Comparison of ENCODE assay signal across 18 cellular contexts in the genomic region with DNA sequence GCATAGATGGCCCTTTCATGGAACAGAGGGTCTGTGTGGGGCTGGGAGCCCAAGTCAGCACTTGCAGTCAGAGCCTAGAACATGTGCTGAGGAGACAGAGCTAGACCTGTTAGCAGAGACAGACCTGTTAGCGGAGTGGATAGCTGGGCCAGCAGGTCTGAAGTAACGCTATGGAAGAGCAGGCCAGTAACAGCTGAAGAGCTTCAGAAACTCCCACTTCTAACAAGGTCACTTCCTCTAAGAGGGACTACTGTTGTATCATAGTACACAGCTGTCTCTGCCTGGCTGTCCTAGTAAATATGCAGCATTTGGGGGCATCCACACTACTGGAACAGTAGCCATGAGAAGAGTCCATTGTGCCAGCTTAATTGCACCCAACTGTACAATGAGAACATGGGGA. TPM values are rescaled to one million over a fixed set of nuclear protein-coding genes. Genes with fewer than 3 reads are reported as not detected.
DNase-seq lines count a peak whose midpoint lies in the region; ATAC-seq and TF ChIP-seq lines count a peak whose summit lies in the region.
"Had no signal": no experiment of that assay in that cellular context is flagged by ENCODE, and none has a peak within 500 bp of the region (broad histone marks: within the 10 kb centered on the region; RNA-seq: fewer than 3 reads in every experiment).

No MANE protein-coding gene starts in this region.

- no peak for TF ChIP-seq EP300 in esophagus muscularis mucosa (IDR thresholded peaks at IDR 0.05)

- 88% methylated on average over 2 of the region's 2 CpGs for WGBS in esophagus muscularis mucosa

- DNase-seq in NOMO-1 treated with DMSO at 0.1 percent for 48 hours (lab: John Stamatoyannopoulos, UW; ENCODE audit: unreplicated experiment) (peak; percentile 17), NOMO-1 (lab: John Stamatoyannopoulos, UW; ENCODE audit: unreplicated experiment in 2 of 2) (no peak), MV-4-11 (lab: John Stamatoyannopoulos, UW) (peak; percentile 66), esophagus muscularis mucosa (ENCODE audit: extremely low spot score) (peak; percentile 64), NCI-H526 treated with DMSO at 0.1 percent for 48 hours (lab: John Stamatoyannopoulos, UW) (no peak)
- DNase-seq: Calu3; CD8-positive, alpha-beta T cell; DMS79 treated with DMSO at 0.1 percent for 48 hours; GF-D8; GM23248 had no signal

- H3K27ac ChIP-seq in esophagus muscularis mucosa (replicated peaks in 1 of 4), result no peak overlapping the region
- H3K27ac ChIP-seq: 22Rv1, A549, BLaER1, GM23248, HL-60 had no signal

- intact Hi-C loops in esophagus muscularis mucosa (cut with DNase I), result no loop called here

- TF ChIP-seq POLR2A in esophagus muscularis mucosa (IDR thresholded peaks at IDR 0.05; ENCODE audit: low read depth), result no peak

- no peaks in the 10 kb centered on the region for H3K4me1 ChIP-seq in esophagus muscularis mucosa
- H3K4me1 ChIP-seq: A549, BLaER1, HAP-1 had no signal

- H3K27me3 ChIP-seq in esophagus muscularis mucosa, result no peaks in the 10 kb centered on the region
- H3K27me3 ChIP-seq: BLaER1 had no signal

- no peaks in the 10 kb centered on the region for H3K9me3 ChIP-seq in esophagus muscularis mucosa
- H3K9me3 ChIP-seq: A549, BLaER1, HAP-1 had no signal

- TF ChIP-seq CTCF in esophagus muscularis mucosa (IDR thresholded peaks at IDR 0.05), result no peak

- peaks cover 0 to 24% (median 11%) of the 10 kb centered on the region in 4 donors for H3K36me3 ChIP-seq in esophagus muscularis mucosa
- H3K36me3 ChIP-seq: HAP-1 had no signal

- ATAC-seq in HG02678 (IDR thresholded peaks at IDR 0.05; ENCODE audit: unreplicated experiment) (no peak), GM21390 (IDR thresholded peaks at IDR 0.05; ENCODE audit: unreplicated experiment) (no peak)
- ATAC-seq: A549; CD8-positive, alpha-beta T cell had no signal

- no peak overlapping the region for H3K4me3 ChIP-seq in esophagus muscularis mucosa
- H3K4me3 ChIP-seq: A549, BLaER1, GM23248, HAP-1 had no signal

RNA-seq across cellular contexts. Expression of a gene that starts 41.2 kb away (rescaled TPM):
- total RNA-seq in esophagus muscularis mucosa, result 10 to 100 TPM; 12.9 to 21.0 (median 17.4) TPM

RNA-seq across cellular contexts. Expression of a gene that starts 47.2 kb away (rescaled TPM):
- 10 to 100 TPM; 50.7 to 64.7 (median 60.2) TPM for total RNA-seq in esophagus muscularis mucosa

RNA-seq across cellular contexts. Expression of a gene that starts 55.8 kb away (rescaled TPM):
- total RNA-seq in esophagus muscularis mucosa, result under 1 TPM in 1 of 4 donors, not detected in 3; 0.11 TPM
- total RNA-seq: CD8-positive, alpha-beta T cell; GM23248; H4 had no signal

Comparison
In these comparisons a context has a peak if more than half of its experiments do, and no peak if none do; other contexts are left out.
1. DNase-seq: peak in NOMO-1 treated with DMSO at 0.1 percent for 48 hours (single experiment), MV-4-11 (single experiment) and esophagus muscularis mucosa (single experiment); none in NOMO-1 (0 of 2) and NCI-H526 treated with DMSO at 0.1 percent for 48 hours (single experiment).